Comparison of ENCODE assay signal across 8 cellular contexts in genomic region chr4:159103406-159104131, GRCh38. TPM values are rescaled to one million over a fixed set of nuclear protein-coding genes. Genes with fewer than 3 reads are reported as not detected.
DNase-seq lines count a peak whose midpoint lies in the region; ATAC-seq and TF ChIP-seq lines count a peak whose summit lies in the region.

No MANE protein-coding gene starts in this region.

- H3K4me3 ChIP-seq in SK-N-SH (ENCODE audit: low read depth in 2 of 2, low read length in 1 of 2) (peak overlapping the region; percentile 90 to 96), heart right ventricle (peak overlapping the region; percentile 66 to 99 (median 99))

- ATAC-seq in GM19035 (IDR thresholded peaks at IDR 0.05; ENCODE audit: unreplicated experiment) (peak; percentile 28), HG03159 (IDR thresholded peaks at IDR 0.05; ENCODE audit: unreplicated experiment) (peak; percentile 30), heart right ventricle (peak; percentile 24 to 71 (median 44))

- WGBS in SK-N-SH (ENCODE audit: low lambda C conversion rate), result 0% methylated on average over 14 of the region's 92 CpGs
- 0 to 1% (median 0%) methylated on average over 39 to 92 of the region's 92 CpGs for WGBS in adipose tissue, 3 donors
- whole genome bisulfite sequencing in heart right ventricle, 2 donors, result 0 to 1% methylated on average over 54 to 90 of the region's 92 CpGs

- TF ChIP-seq RAD21 in SK-N-SH (IDR thresholded peaks at IDR 0.05; ENCODE audit: low read length), result no peak

- peak; percentile 36 for DNase-seq in Ammon's horn (ENCODE audit: low spot score)
- peak; percentile 82 for DNase-seq in SK-N-SH
- DNase-seq in heart right ventricle, result peak; percentile 67 to 70
- DNase-seq in posterior vena cava (ENCODE audit: low spot score), result peak; percentile 87
- no peak for DNase-seq in NCI-H774 (lab: John Stamatoyannopoulos, UW)

- H3K9me3 ChIP-seq in SK-N-SH, result no peaks in the 10 kb centered on the region
- no peaks in the 10 kb centered on the region for H3K9me3 ChIP-seq in heart right ventricle

- H4K20me1 ChIP-seq in SK-N-SH (ENCODE audit: insufficient read depth), result peaks cover 42% of the 10 kb centered on the region

- TF ChIP-seq CTCF in SK-N-SH (IDR thresholded peaks at IDR 0.05) (no peak), heart right ventricle (IDR thresholded peaks at IDR 0.05) (no peak)

- H3K4me2 ChIP-seq in SK-N-SH, result peak overlapping the region; percentile 89

- H3K27ac ChIP-seq in SK-N-SH (ENCODE audit: low read depth in 2 of 2, low read length in 1 of 2), result peak overlapping the region; percentile 79 to 88
- H3K27ac ChIP-seq in adipose tissue (ENCODE audit: low read depth, low read length), result peak overlapping the region; percentile 91
- peak overlapping the region; percentile 95 to 98 (median 96) for H3K27ac ChIP-seq in heart right ventricle

- intact Hi-C loops in heart right ventricle (cut with DNase I), result loop anchor here in 9 of 10 donors (2.0 to 10.0 kb wide), 10 partner anchors 55 to 341 kb away; no protein-coding TSS in a partner anchor
- intact Hi-C loops in posterior vena cava (cut with DNase I), result no loop called here

- H3K9me2 ChIP-seq in SK-N-SH, result no peaks in the 10 kb centered on the region

- H3K36me3 ChIP-seq in SK-N-SH (replicated peaks in 1 of 2; ENCODE audit: control insufficient read depth in 1 of 2, insufficient read depth in 2 of 2, low read length in 1 of 2) (no peaks in the 10 kb centered on the region), heart right ventricle (no peaks in the 10 kb centered on the region)

- POLR2A ChIA-PET in SK-N-SH (lab: Yijun Ruan, JAX), result no interaction called here

- H3K4me1 ChIP-seq in SK-N-SH (ENCODE audit: control insufficient read depth in 1 of 2, insufficient read depth in 2 of 2, low read depth in 1 of 2, low read length in 1 of 2) (peaks cover 18 to 24% of the 10 kb centered on the region in 2 experiments; a peak in 3 of 4 replicates), heart right ventricle (peaks cover 0 to 46% (median 36%) of the 10 kb centered on the region in 9 donors)

- CTCF ChIA-PET in SK-N-SH (lab: Yijun Ruan, JAX), result interaction anchor here (1.0 to 1.5 kb wide), 2 partner anchors 14 to 251 kb away, joined by 3 read pairs; no protein-coding TSS in a partner anchor

- H3K79me2 ChIP-seq in SK-N-SH (ENCODE audit: insufficient read depth), result peaks cover 46% of the 10 kb centered on the region

- H3F3A ChIP-seq in SK-N-SH (replicated peaks; ENCODE audit: insufficient read depth), result no peaks in the 10 kb centered on the region

- TF ChIP-seq EP300 in SK-N-SH (IDR thresholded peaks at IDR 0.05; ENCODE audit: borderline replicate concordance in 1 of 2, low read depth in 1 of 2, low read length in 1 of 2), result no peak

- H3K27me3 ChIP-seq in SK-N-SH (ENCODE audit: insufficient read depth) (no peaks in the 10 kb centered on the region), heart right ventricle (no peaks in the 10 kb centered on the region)

- H3K9ac ChIP-seq in SK-N-SH, result peak overlapping the region; percentile 94

- peak overlapping the region; percentile 30; the same call in 1 of the 2 replicates for H2AFZ ChIP-seq in SK-N-SH (ENCODE audit: low read depth)

TF ChIP-seq in SK-N-SH, 30 proteins besides CTCF, POLR2A, EP300 and RAD21:
- TF ChIP-seq EZH2phosphoT487 (IDR thresholded peaks at IDR 0.05; ENCODE audit: borderline replicate concordance, low read depth), result no peak
- TF ChIP-seq, protein P1, sequence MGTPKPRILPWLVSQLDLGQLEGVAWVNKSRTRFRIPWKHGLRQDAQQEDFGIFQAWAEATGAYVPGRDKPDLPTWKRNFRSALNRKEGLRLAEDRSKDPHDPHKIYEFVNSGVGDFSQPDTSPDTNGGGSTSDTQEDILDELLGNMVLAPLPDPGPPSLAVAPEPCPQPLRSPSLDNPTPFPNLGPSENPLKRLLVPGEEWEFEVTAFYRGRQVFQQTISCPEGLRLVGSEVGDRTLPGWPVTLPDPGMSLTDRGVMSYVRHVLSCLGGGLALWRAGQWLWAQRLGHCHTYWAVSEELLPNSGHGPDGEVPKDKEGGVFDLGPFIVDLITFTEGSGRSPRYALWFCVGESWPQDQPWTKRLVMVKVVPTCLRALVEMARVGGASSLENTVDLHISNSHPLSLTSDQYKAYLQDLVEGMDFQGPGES (IDR thresholded peaks at IDR 0.05; ENCODE audit: low read depth, low read length), result no peak
- TF ChIP-seq NRF1 (IDR thresholded peaks at IDR 0.05; ENCODE audit: low read depth, low read length), result 0 out of 2 replicates have a peak, but pooled peaks have one; percentile 1
- no peak for TF ChIP-seq USF2 (IDR thresholded peaks at IDR 0.05; ENCODE audit: borderline replicate concordance, low read depth, low read length)
TF ChIP-seq in SK-N-SH: peak in this region for 1.

RNA-seq across cellular contexts. Expression of gene RAPGEF2, which starts 0.7 kb away (rescaled TPM):
- polyA plus RNA-seq in SK-N-SH (2012; rRNA removed) (19.2 and 25.0 TPM in 2 replicates), adipose tissue (10 to 100 TPM in 2 of 3 donors, 1 to 10 TPM in 1; 7.4 to 16.9 (median 11.2) TPM), heart right ventricle (10 to 100 TPM in 1 of 2 donors, 1 to 10 TPM in 1; 9.2 to 13.5 TPM)
- polyA plus RNA-seq in SK-N-SH (2012; cell fraction: cytosol; rRNA removed), result 15.8 and 19.7 TPM in 2 replicates
- polyA plus RNA-seq in SK-N-SH (2012; cell fraction: nucleus; rRNA removed), result 29.6 and 50.4 TPM in 2 replicates
- total RNA-seq in heart right ventricle (10 to 100 TPM; 36.1 to 68.8 (median 54.6) TPM), posterior vena cava (10 to 100 TPM; 25.6 to 28.2 TPM)

Comparison
In these comparisons a context has a peak if more than half of its experiments do, and no peak if none do; other contexts are left out.
1. intact Hi-C loops: an anchor here in heart right ventricle (2.0 to 10.0 kb wide); none called in posterior vena cava.